Comparison of ENCODE assay signal across 16 cellular contexts in genomic region chr18:8979258-8979988, GRCh38.
DNase-seq lines count a peak whose midpoint lies in the region; ATAC-seq and TF ChIP-seq lines count a peak whose summit lies in the region.
"Had no signal": no experiment of that assay in that cellular context is flagged by ENCODE, and none has a peak within 500 bp of the region (broad histone marks: within the 10 kb centered on the region; RNA-seq: fewer than 3 reads in every experiment).

No MANE protein-coding gene starts in this region.

- DNase-seq in OCI-M1 (lab: John Stamatoyannopoulos, UW) (peak; percentile 48), mesenchymal stem cell (no peak), transverse colon (no peak), G401 (ENCODE audit: low spot score) (no peak), AG08395 (ENCODE audit: low spot score) (no peak)
- DNase-seq: BE2C; CD8-positive, alpha-beta T cell; NCI-H1417 treated with DMSO at 0.1 percent for 48 hours; NCI-H1930; NCI-H2171 treated with DMSO at 0.1 percent for 48 hours; NCI-H748 treated with DMSO at 0.1 percent for 48 hours; Peyer's patch had no signal

- no peaks in the 10 kb centered on the region for H3K27me3 ChIP-seq in DOHH2 (ENCODE audit: control insufficient read depth, low read length)
- no peaks in the 10 kb centered on the region for H3K27me3 ChIP-seq in mesenchymal stem cell (ENCODE audit: control insufficient read depth in 1 of 2, insufficient read depth in 1 of 2, low read length in 2 of 2)
- peaks cover 3% of the 10 kb centered on the region for H3K27me3 ChIP-seq in transverse colon
- H3K27me3 ChIP-seq: BE2C, Peyer's patch had no signal

- H3K4me2 ChIP-seq in DOHH2 (ENCODE audit: low read length) (peak overlapping the region; percentile 54), mesenchymal stem cell (ENCODE audit: low read length, poor library complexity, severe bottlenecking) (no peak overlapping the region)

- H3F3A ChIP-seq in DOHH2 (ENCODE audit: control insufficient read depth, insufficient read depth), result no peaks in the 10 kb centered on the region; the same call in 1 of the 2 replicates

- H3K18ac ChIP-seq in mesenchymal stem cell (ENCODE audit: low read depth in 1 of 2, low read length in 2 of 2), result no peak overlapping the region

- no peaks in the 10 kb centered on the region for H4K20me1 ChIP-seq in DOHH2 (ENCODE audit: control insufficient read depth, insufficient read depth, low read depth, low read length)

- H2AFZ ChIP-seq in mesenchymal stem cell (ENCODE audit: low read depth, low read length), result no peak overlapping the region

- 97% methylated on average over 3 of the region's 3 CpGs for WGBS in mesenchymal stem cell
- WGBS in transverse colon (ENCODE audit: low coverage in 1 of 2), 2 donors, result 40 to 69% methylated on average over 1 to 3 of the region's 3 CpGs

- no peak for TF ChIP-seq POLR2A in transverse colon (IDR thresholded peaks at IDR 0.05)

- no peaks in the 10 kb centered on the region for H3K79me2 ChIP-seq in DOHH2 (ENCODE audit: control insufficient read depth, low read length)

- H3K9me3 ChIP-seq in DOHH2 (ENCODE audit: control insufficient read depth, insufficient read depth, low read length) (no peaks in the 10 kb centered on the region; the same call in 1 of the 2 replicates), mesenchymal stem cell (ENCODE audit: control insufficient read depth, low read length) (peaks cover 1% of the 10 kb centered on the region), transverse colon (no peaks in the 10 kb centered on the region)
- H3K9me3 ChIP-seq: BE2C, Peyer's patch had no signal

- H2BK120ac ChIP-seq in mesenchymal stem cell (ENCODE audit: low read depth, low read length), result no peak overlapping the region

- in situ Hi-C loops in transverse colon (cut with MboI; ENCODE audit: low pct_ligation_motif_present in 1 of 4, low pct_unique_long_range_greater_than_20kb in 1 of 4, low sequenced_read_pairs in 3 of 4), result loop anchor here (25.0 kb wide), 2 partner anchors 292 to 492 kb away; no protein-coding TSS in a partner anchor
- in situ Hi-C loops in G401 (cut with HindIII; ENCODE audit: low sequenced_read_pairs), result no loop called here

- no peaks in the 10 kb centered on the region for H3K79me1 ChIP-seq in mesenchymal stem cell (replicated peaks; ENCODE audit: low read length, poor library complexity, severe bottlenecking)

- H2BK12ac ChIP-seq in mesenchymal stem cell (ENCODE audit: low read length in 2 of 2), result peak overlapping the region in 1 of 2 experiments; percentile 18

- ATAC-seq in GM19397 (IDR thresholded peaks at IDR 0.05; ENCODE audit: unreplicated experiment), result no peak
- ATAC-seq: CD8-positive, alpha-beta T cell; Right ventricle myocardium inferior had no signal

- no peak overlapping the region for H3K23ac ChIP-seq in mesenchymal stem cell (ENCODE audit: low read length in 2 of 2)

- H3K9ac ChIP-seq in mesenchymal stem cell (ENCODE audit: low read length), result no peak overlapping the region

- H2BK5ac ChIP-seq in mesenchymal stem cell (ENCODE audit: low read depth, low read length, poor library complexity, severe bottlenecking), result no peak overlapping the region

- H3K4me1 ChIP-seq in DOHH2 (ENCODE audit: control insufficient read depth, low read length) (peaks cover 74% of the 10 kb centered on the region), mesenchymal stem cell (ENCODE audit: control insufficient read depth, insufficient read depth, low read depth, low read length) (peaks cover 20% of the 10 kb centered on the region), transverse colon (peaks cover 0 to 10% (median 0%) of the 10 kb centered on the region in 4 donors)
- H3K4me1 ChIP-seq: Peyer's patch had no signal

- H4K8ac ChIP-seq in mesenchymal stem cell (ENCODE audit: low read length), result no peak overlapping the region

- no peaks in the 10 kb centered on the region for H3K9me2 ChIP-seq in DOHH2 (replicated peaks; ENCODE audit: control insufficient read depth, low read length)

- TF ChIP-seq EP300 in transverse colon (IDR thresholded peaks at IDR 0.05; ENCODE audit: low read depth), result no peak

- H3K4me3 ChIP-seq in DOHH2 (ENCODE audit: low read length) (0 out of 2 replicates have a peak overlapping the region, but pooled peaks have one; percentile 11), mesenchymal stem cell (ENCODE audit: insufficient read depth in 1 of 2, low read depth in 1 of 2, low read length in 2 of 2) (no peak overlapping the region), transverse colon (no peak overlapping the region)
- H3K4me3 ChIP-seq: Peyer's patch, SK-N-MC had no signal

- no peak overlapping the region for H3K14ac ChIP-seq in mesenchymal stem cell (ENCODE audit: low read length in 2 of 2)

- H3K36me3 ChIP-seq in DOHH2 (ENCODE audit: control insufficient read depth, low read length) (no peaks in the 10 kb centered on the region), mesenchymal stem cell (ENCODE audit: control insufficient read depth in 1 of 2, insufficient read depth in 2 of 2, low read depth in 1 of 2, low read length in 2 of 2) (no peaks in the 10 kb centered on the region), transverse colon (no peaks in the 10 kb centered on the region)
- H3K36me3 ChIP-seq: BE2C, Peyer's patch had no signal

- intact Hi-C loops in transverse colon (cut with DNase I; ENCODE audit: low total_unique reads), result no loop called here

- H3K27ac ChIP-seq in DOHH2 (ENCODE audit: low read depth, low read length) (peak overlapping the region; percentile 80), mesenchymal stem cell (ENCODE audit: low read length, poor library complexity, severe bottlenecking) (no peak overlapping the region), transverse colon (peak overlapping the region; percentile 54 to 76 (median 66))
- H3K27ac ChIP-seq: SK-N-MC had no signal

- no peak overlapping the region for H3K4ac ChIP-seq in mesenchymal stem cell (ENCODE audit: low read depth in 1 of 2, low read length in 2 of 2)

- peak overlapping the region; percentile 2 for H2AK5ac ChIP-seq in mesenchymal stem cell (ENCODE audit: low read length, severe bottlenecking)

- H4K91ac ChIP-seq in mesenchymal stem cell (ENCODE audit: low read length), result no peak overlapping the region

- TF ChIP-seq CTCF in DOHH2 (IDR thresholded peaks at IDR 0.05; ENCODE audit: low read depth, low read length, poor library complexity, severe bottlenecking) (no peak), transverse colon (IDR thresholded peaks at IDR 0.05) (no peak)

- H2BK15ac ChIP-seq in mesenchymal stem cell (ENCODE audit: low read depth, poor library complexity, severe bottlenecking), result no peak overlapping the region
